In the genomic region with DNA sequence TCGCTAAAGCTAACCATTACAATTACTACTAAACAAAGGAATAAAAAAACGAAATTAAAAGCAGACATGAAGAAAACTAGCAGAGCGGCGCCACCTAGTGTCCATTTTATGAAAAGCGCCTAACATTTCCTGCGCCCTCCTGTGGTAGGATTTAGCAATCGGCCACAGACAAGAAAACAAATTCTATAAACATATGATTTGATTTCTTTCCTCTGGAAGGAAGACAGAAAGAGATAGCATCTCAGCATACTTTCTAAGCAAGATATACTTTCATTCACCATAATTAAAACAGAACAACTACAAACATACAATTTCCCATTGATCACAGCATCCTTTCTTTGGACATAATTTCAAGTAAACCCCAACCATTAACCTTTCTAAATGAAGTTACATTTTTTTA, we compare ENCODE assay signal across 8 cellular contexts.
DNase-seq lines count a peak whose midpoint lies in the region; ATAC-seq and TF ChIP-seq lines count a peak whose summit lies in the region.

No MANE protein-coding gene starts in this region.

- POLR2A ChIA-PET in activated naive CD8-positive, alpha-beta T cell treated with anti-CD3 and anti-CD28 coated beads, Interleukin-2, amount 10 ng/mL, durations not matched to agents 7 days and 5 days (lab: Charles Lee) = no interaction called here

- no peaks in the 10 kb centered on the region for H4K20me1 ChIP-seq in MM.1S (ENCODE audit: insufficient read depth, low read length)

- H3K4me3 Mint-ChIP-seq in activated naive CD8-positive, alpha-beta T cell treated with anti-CD3 and anti-CD28 coated beads, Interleukin-2, amount 10 ng/mL, durations not matched to agents 7 days and 5 days = peak overlapping the region; percentile 63

- 0 out of 2 replicates have a peak overlapping the region, but pooled peaks have one; percentile 28 for H2AFZ ChIP-seq in MM.1S (ENCODE audit: low read length)

- no peaks in the 10 kb centered on the region for H3K79me2 ChIP-seq in MM.1S (ENCODE audit: low read length)

- H3K4me1 Mint-ChIP-seq in activated naive CD8-positive, alpha-beta T cell treated with anti-CD3 and anti-CD28 coated beads, Interleukin-2, amount 10 ng/mL, durations not matched to agents 7 days and 5 days = peaks cover 2% of the 10 kb centered on the region

- H3K4me2 ChIP-seq in MM.1S (ENCODE audit: low read depth, low read length) = peak overlapping the region; percentile 36; the same call in 1 of the 2 replicates

- H3F3A ChIP-seq in MM.1S (ENCODE audit: insufficient read depth, low read length) = no peaks in the 10 kb centered on the region

- no peaks in the 10 kb centered on the region for H3K4me1 ChIP-seq in MM.1S (ENCODE audit: low read length)

- H3K27me3 ChIP-seq in MM.1S (replicated peaks; ENCODE audit: insufficient read depth, low read length) = no peaks in the 10 kb centered on the region

- H3K27me3 Mint-ChIP-seq in activated naive CD8-positive, alpha-beta T cell treated with anti-CD3 and anti-CD28 coated beads, Interleukin-2, amount 10 ng/mL, durations not matched to agents 7 days and 5 days = peaks cover 3% of the 10 kb centered on the region

- H3K9me3 Mint-ChIP-seq in activated naive CD8-positive, alpha-beta T cell treated with anti-CD3 and anti-CD28 coated beads, Interleukin-2, amount 10 ng/mL, durations not matched to agents 7 days and 5 days = no peaks in the 10 kb centered on the region

- H3K9me3 ChIP-seq in MM.1S (replicated peaks; ENCODE audit: insufficient read depth, low read length) = no peaks in the 10 kb centered on the region

- H3K27ac ChIP-seq in MM.1S (ENCODE audit: low read length) = no peak overlapping the region

- H3K9me2 ChIP-seq in MM.1S (replicated peaks; ENCODE audit: insufficient read depth, low read length) = no peaks in the 10 kb centered on the region

- peak overlapping the region; percentile 17; the same call in 1 of the 2 replicates for H3K9ac ChIP-seq in MM.1S (ENCODE audit: low read length)

- no peak overlapping the region for H3K27ac Mint-ChIP-seq in activated naive CD8-positive, alpha-beta T cell treated with anti-CD3 and anti-CD28 coated beads, Interleukin-2, amount 10 ng/mL, durations not matched to agents 7 days and 5 days

- DNase-seq in EL (peak; percentile 63), MM.1S (peak; percentile 51), Right ventricle myocardium superior (peak; percentile 59), renal cortical epithelial cell (ENCODE audit: low read depth) (peak; percentile 49)
- peak; percentile 61 for DNase-seq in activated naive CD8-positive, alpha-beta T cell treated with anti-CD3 and anti-CD28 coated beads, Interleukin-2, amount 10 ng/mL, durations not matched to agents 7 days and 5 days

- TF ChIP-seq CTCF in MM.1S (IDR thresholded peaks at IDR 0.05; ENCODE audit: low read length) = peak; percentile 100

- intact Hi-C loops in Right ventricle myocardium superior (cut with DNase I) = loop anchor here (2.0 to 5.0 kb wide), 3 partner anchors 174 to 309 kb away; no protein-coding TSS in a partner anchor

- H3K4me3 ChIP-seq in MM.1S (ENCODE audit: low read length) = peak overlapping the region; percentile 10; the same call in 1 of the 2 replicates

- ATAC-seq in SK-N-SH treated with all-trans-retinoic acid at 6 μM for 48 hours (peak; percentile 61), Right ventricle myocardium superior (ENCODE audit: poor library complexity) (peak; percentile 53), HG03469 (IDR thresholded peaks at IDR 0.05; ENCODE audit: unreplicated experiment) (no peak), GM18519 (IDR thresholded peaks at IDR 0.05; ENCODE audit: low FRiP score, unreplicated experiment) (no peak)
- ATAC-seq in activated naive CD8-positive, alpha-beta T cell treated with anti-CD3 and anti-CD28 coated beads, Interleukin-2, amount 10 ng/mL, durations not matched to agents 7 days and 5 days (ENCODE audit: low read depth) = no peak

- H3K36me3 Mint-ChIP-seq in activated naive CD8-positive, alpha-beta T cell treated with anti-CD3 and anti-CD28 coated beads, Interleukin-2, amount 10 ng/mL, durations not matched to agents 7 days and 5 days = no peaks in the 10 kb centered on the region

- H3K36me3 ChIP-seq in MM.1S (replicated peaks; ENCODE audit: insufficient read depth, low read length) = no peaks in the 10 kb centered on the region

TF ChIP-seq in SK-N-SH treated with all-trans-retinoic acid at 6 μM for 48 hours, 23 proteins besides CTCF, POLR2A, EP300 and RAD21:
- TF ChIP-seq ZC3H10 (CRISPR knock-in tag; IDR thresholded peaks at IDR 0.05) (no peak), SNAI2 (CRISPR knock-in tag; IDR thresholded peaks at IDR 0.05) (no peak), ISL1 (CRISPR knock-in tag; IDR thresholded peaks at IDR 0.05) (no peak), CSDC2 (CRISPR knock-in tag; IDR thresholded peaks at IDR 0.05) (no peak), ZNF565 (CRISPR knock-in tag; conservative IDR thresholded peaks at IDR 0.05; ENCODE audit: low read depth) (no peak), ZNF8 (CRISPR knock-in tag; IDR thresholded peaks at IDR 0.05) (no peak), ARNTL (CRISPR knock-in tag; IDR thresholded peaks at IDR 0.05; ENCODE audit: borderline replicate concordance, low read depth) (no peak), ZNF70 (CRISPR knock-in tag; IDR thresholded peaks at IDR 0.05) (no peak), TCF4 (CRISPR knock-in tag; IDR thresholded peaks at IDR 0.05; ENCODE audit: borderline replicate concordance) (peak; percentile 44; the same call in 1 of the 2 replicates)
- TF ChIP-seq, protein P1, sequence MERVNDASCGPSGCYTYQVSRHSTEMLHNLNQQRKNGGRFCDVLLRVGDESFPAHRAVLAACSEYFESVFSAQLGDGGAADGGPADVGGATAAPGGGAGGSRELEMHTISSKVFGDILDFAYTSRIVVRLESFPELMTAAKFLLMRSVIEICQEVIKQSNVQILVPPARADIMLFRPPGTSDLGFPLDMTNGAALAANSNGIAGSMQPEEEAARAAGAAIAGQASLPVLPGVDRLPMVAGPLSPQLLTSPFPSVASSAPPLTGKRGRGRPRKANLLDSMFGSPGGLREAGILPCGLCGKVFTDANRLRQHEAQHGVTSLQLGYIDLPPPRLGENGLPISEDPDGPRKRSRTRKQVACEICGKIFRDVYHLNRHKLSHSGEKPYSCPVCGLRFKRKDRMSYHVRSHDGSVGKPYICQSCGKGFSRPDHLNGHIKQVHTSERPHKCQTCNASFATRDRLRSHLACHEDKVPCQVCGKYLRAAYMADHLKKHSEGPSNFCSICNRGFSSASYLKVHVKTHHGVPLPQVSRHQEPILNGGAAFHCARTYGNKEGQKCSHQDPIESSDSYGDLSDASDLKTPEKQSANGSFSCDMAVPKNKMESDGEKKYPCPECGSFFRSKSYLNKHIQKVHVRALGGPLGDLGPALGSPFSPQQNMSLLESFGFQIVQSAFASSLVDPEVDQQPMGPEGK (CRISPR knock-in tag; IDR thresholded peaks at IDR 0.05; ENCODE audit: borderline replicate concordance) = no peak
- TF ChIP-seq, protein P2, sequence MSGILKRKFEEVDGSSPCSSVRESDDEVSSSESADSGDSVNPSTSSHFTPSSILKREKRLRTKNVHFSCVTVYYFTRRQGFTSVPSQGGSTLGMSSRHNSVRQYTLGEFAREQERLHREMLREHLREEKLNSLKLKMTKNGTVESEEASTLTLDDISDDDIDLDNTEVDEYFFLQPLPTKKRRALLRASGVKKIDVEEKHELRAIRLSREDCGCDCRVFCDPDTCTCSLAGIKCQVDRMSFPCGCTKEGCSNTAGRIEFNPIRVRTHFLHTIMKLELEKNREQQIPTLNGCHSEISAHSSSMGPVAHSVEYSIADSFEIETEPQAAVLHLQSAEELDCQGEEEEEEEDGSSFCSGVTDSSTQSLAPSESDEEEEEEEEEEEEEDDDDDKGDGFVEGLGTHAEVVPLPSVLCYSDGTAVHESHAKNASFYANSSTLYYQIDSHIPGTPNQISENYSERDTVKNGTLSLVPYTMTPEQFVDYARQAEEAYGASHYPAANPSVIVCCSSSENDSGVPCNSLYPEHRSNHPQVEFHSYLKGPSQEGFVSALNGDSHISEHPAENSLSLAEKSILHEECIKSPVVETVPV (CRISPR knock-in tag; IDR thresholded peaks at IDR 0.05) = no peak
- TF ChIP-seq, protein P3, sequence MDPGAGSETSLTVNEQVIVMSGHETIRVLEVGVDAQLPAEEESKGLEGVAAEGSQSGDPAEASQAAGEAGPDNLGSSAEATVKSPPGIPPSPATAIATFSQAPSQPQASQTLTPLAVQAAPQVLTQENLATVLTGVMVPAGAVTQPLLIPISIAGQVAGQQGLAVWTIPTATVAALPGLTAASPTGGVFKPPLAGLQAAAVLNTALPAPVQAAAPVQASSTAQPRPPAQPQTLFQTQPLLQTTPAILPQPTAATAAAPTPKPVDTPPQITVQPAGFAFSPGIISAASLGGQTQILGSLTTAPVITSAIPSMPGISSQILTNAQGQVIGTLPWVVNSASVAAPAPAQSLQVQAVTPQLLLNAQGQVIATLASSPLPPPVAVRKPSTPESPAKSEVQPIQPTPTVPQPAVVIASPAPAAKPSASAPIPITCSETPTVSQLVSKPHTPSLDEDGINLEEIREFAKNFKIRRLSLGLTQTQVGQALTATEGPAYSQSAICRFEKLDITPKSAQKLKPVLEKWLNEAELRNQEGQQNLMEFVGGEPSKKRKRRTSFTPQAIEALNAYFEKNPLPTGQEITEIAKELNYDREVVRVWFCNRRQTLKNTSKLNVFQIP (CRISPR knock-in tag; IDR thresholded peaks at IDR 0.05; ENCODE audit: borderline replicate concordance, low read depth) = 0 out of 2 replicates have a peak, but pooled peaks have one; percentile 5

Comparison
In these comparisons a context has a peak if more than half of its experiments do, and no peak if none do; other contexts are left out.
1. ATAC-seq: peak in SK-N-SH treated with all-trans-retinoic acid at 6 μM for 48 hours (single experiment) and Right ventricle myocardium superior (single experiment); none in activated naive CD8-positive, alpha-beta T cell treated with anti-CD3 and anti-CD28 coated beads, Interleukin-2, amount 10 ng/mL, durations not matched to agents 7 days and 5 days (single experiment), HG03469 (single experiment) and GM18519 (single experiment).
2. Peak in every context shown above with its lines, with median percentiles within 50 percentile points of each other: DNase-seq.